In genomic region chr1:25858494-25858893, GRCh38 we compare ENCODE assay signal across 8 cellular contexts. TPM values are rescaled to one million over a fixed set of nuclear protein-coding genes. Genes with fewer than 3 reads are reported as not detected.
DNase-seq lines count a peak whose midpoint lies in the region; ATAC-seq, FAIRE-seq and TF ChIP-seq lines count a peak whose summit lies in the region.

No MANE protein-coding gene starts in this region.

- H4K91ac ChIP-seq in trophoblast cell (ENCODE audit: low read depth, low read length), result peak overlapping the region; percentile 80

- H3K23ac ChIP-seq in trophoblast cell (ENCODE audit: low read length), result no peak overlapping the region

- H3K27ac ChIP-seq in OCI-LY1 (ENCODE audit: low read depth, low read length, poor library complexity, severe bottlenecking) (peak overlapping the region; percentile 20), duodenal mucosa (ENCODE audit: low read depth, low read length) (no peak overlapping the region), trophoblast cell (ENCODE audit: low read depth, low read length) (peak overlapping the region; percentile 30)

- no peak overlapping the region for H2BK120ac ChIP-seq in trophoblast cell (ENCODE audit: insufficient read depth, low read length, poor library complexity)

- peak overlapping the region; percentile 44 for H3K18ac ChIP-seq in trophoblast cell (ENCODE audit: low read length)

- H3K4me2 ChIP-seq in OCI-LY1 (ENCODE audit: low read length), result peak overlapping the region; percentile 100
- H3K4me2 ChIP-seq in trophoblast cell (ENCODE audit: low read length), result peak overlapping the region; percentile 81

- H2AK5ac ChIP-seq in trophoblast cell (ENCODE audit: low read length), result no peak overlapping the region

- H3K27me3 ChIP-seq in OCI-LY1 (ENCODE audit: insufficient read depth, low read length), result no peaks in the 10 kb centered on the region
- no peaks in the 10 kb centered on the region for H3K27me3 ChIP-seq in duodenal mucosa (ENCODE audit: control insufficient read depth in 1 of 2, insufficient read depth in 2 of 2, low read length in 2 of 2)
- no peaks in the 10 kb centered on the region for H3K27me3 ChIP-seq in trophoblast cell (ENCODE audit: insufficient read depth, low read length)

- H3K9me2 ChIP-seq in OCI-LY1 (ENCODE audit: low read depth, low read length), result no peaks in the 10 kb centered on the region

- peak overlapping the region; percentile 12 for H3K4ac ChIP-seq in trophoblast cell (ENCODE audit: low read depth, low read length)

- H3K14ac ChIP-seq in trophoblast cell (ENCODE audit: low read length), result peak overlapping the region; percentile 38

- no peak for ATAC-seq in left colon

- intact Hi-C loops in left colon (cut with DNase I, micrococcal nuclease), result no loop called here

- H3K4me1 ChIP-seq in OCI-LY1 (ENCODE audit: insufficient read depth, low read length, severe bottlenecking), result peaks cover 13% of the 10 kb centered on the region
- peaks cover 10 to 20% of the 10 kb centered on the region in 2 donors for H3K4me1 ChIP-seq in duodenal mucosa (ENCODE audit: control insufficient read depth in 1 of 2, insufficient read depth in 2 of 2, low read length in 2 of 2)
- peaks cover 0 to 2% of the 10 kb centered on the region in 2 experiments for H3K4me1 ChIP-seq in trophoblast cell (ENCODE audit: control insufficient read depth in 1 of 2, insufficient read depth in 2 of 2, low read length in 2 of 2)

- H2BK5ac ChIP-seq in trophoblast cell (ENCODE audit: low read depth, low read length, poor library complexity), result peak overlapping the region; percentile 62

- H3K79me2 ChIP-seq in OCI-LY1 (ENCODE audit: insufficient read depth, low read length), result peaks cover 16% of the 10 kb centered on the region
- H3K79me2 ChIP-seq in trophoblast cell (ENCODE audit: control insufficient read depth, insufficient read depth, low read length, poor library complexity), result peaks cover 8% of the 10 kb centered on the region

- no peaks in the 10 kb centered on the region for H3K9me3 ChIP-seq in OCI-LY1 (ENCODE audit: low read length)
- no peaks in the 10 kb centered on the region for H3K9me3 ChIP-seq in duodenal mucosa (ENCODE audit: control insufficient read depth in 1 of 2, low read length in 2 of 2)
- peaks cover 1% of the 10 kb centered on the region for H3K9me3 ChIP-seq in trophoblast cell (ENCODE audit: insufficient read depth, low read depth, low read length)

- H4K20me1 ChIP-seq in OCI-LY1 (ENCODE audit: insufficient read depth, low read length), result no peaks in the 10 kb centered on the region

- no peaks in the 10 kb centered on the region; the same call in 1 of the 2 replicates for H3K36me3 ChIP-seq in OCI-LY1 (ENCODE audit: insufficient read depth, low read length)
- peaks cover 6 to 16% of the 10 kb centered on the region in 2 donors for H3K36me3 ChIP-seq in duodenal mucosa (ENCODE audit: control insufficient read depth in 1 of 2, insufficient read depth in 2 of 2, low read length in 2 of 2)
- peaks cover 12% of the 10 kb centered on the region in 2 experiments for H3K36me3 ChIP-seq in trophoblast cell (ENCODE audit: control insufficient read depth in 1 of 2, insufficient read depth in 2 of 2, low read length in 2 of 2)

- no peak for TF ChIP-seq POLR2A in GM12891 (IDR thresholded peaks at IDR 0.05; ENCODE audit: low read depth, low read length)

- peaks cover 11% of the 10 kb centered on the region for H3K79me1 ChIP-seq in trophoblast cell (ENCODE audit: low read length)

- H3K4me3 ChIP-seq in OCI-LY1 (ENCODE audit: low read depth, low read length, poor library complexity, severe bottlenecking), result peak overlapping the region; percentile 97
- H3K4me3 ChIP-seq in duodenal mucosa (ENCODE audit: low read depth in 1 of 2, low read length in 2 of 2), result peak overlapping the region; percentile 72 to 89
- peak overlapping the region; percentile 86 for H3K4me3 ChIP-seq in trophoblast cell (ENCODE audit: low read depth, low read length)

- DNase-seq in GM12891 (ENCODE audit: insufficient read length, low spot score), result no peak
- DNase-seq in trophoblast cell, result no peak
- no peak for DNase-seq in left colon
- no peak for DNase-seq in amniotic stem cell (lab: John Stamatoyannopoulos, UW)
- no peak for DNase-seq in NCI-H2227 treated with DMSO at 0.1 percent for 48 hours (lab: John Stamatoyannopoulos, UW)
- DNase-seq in dermis blood vessel endothelial cell, result no peak

- peak overlapping the region; percentile 93 for H3K9ac ChIP-seq in OCI-LY1 (ENCODE audit: low read length)
- peak overlapping the region; percentile 70 to 79 for H3K9ac ChIP-seq in duodenal mucosa (ENCODE audit: low read depth in 1 of 2, low read length in 2 of 2)
- H3K9ac ChIP-seq in trophoblast cell (ENCODE audit: low read length), result peak overlapping the region; percentile 86

- WGBS in trophoblast cell (ENCODE audit: extremely low coverage, insufficient coverage, insufficient read length), result no CpG with 5 or more reads among the region's 7 CpGs

- H2AFZ ChIP-seq in OCI-LY1 (ENCODE audit: low read length) (no peak overlapping the region), trophoblast cell (ENCODE audit: insufficient read depth, low read length, poor library complexity) (peak overlapping the region; percentile 76)

- H4K8ac ChIP-seq in trophoblast cell (ENCODE audit: low read depth, low read length), result peak overlapping the region; percentile 75

- no peak overlapping the region for H2BK12ac ChIP-seq in trophoblast cell (ENCODE audit: low read length)

- TF ChIP-seq CTCF in OCI-LY1 (IDR thresholded peaks at IDR 0.05; ENCODE audit: low read length), result no peak

- H3F3A ChIP-seq in OCI-LY1 (ENCODE audit: insufficient read depth, low read length), result no peaks in the 10 kb centered on the region

- H4K12ac ChIP-seq in trophoblast cell (ENCODE audit: low read depth, low read length), result peak overlapping the region; percentile 54

- peak; percentile 16 for FAIRE-seq in GM12891 (lab: Jason Lieb, UNC)

TF ChIP-seq in GM12891, 5 proteins besides CTCF, POLR2A, EP300 and RAD21:
- no peak for TF ChIP-seq SPI1 (IDR thresholded peaks at IDR 0.05; ENCODE audit: low read depth, low read length)
- TF ChIP-seq POLR2AphosphoS5 (IDR thresholded peaks at IDR 0.05; ENCODE audit: low read depth, low read length), result no peak
- TF ChIP-seq POU2F2 (IDR thresholded peaks at IDR 0.05; ENCODE audit: low read depth, low read length), result no peak
- TF ChIP-seq PAX5 (IDR thresholded peaks at IDR 0.05; ENCODE audit: insufficient read depth, low read length, severe bottlenecking), result no peak
- no peak for TF ChIP-seq TAF1 (IDR thresholded peaks at IDR 0.05; ENCODE audit: low read depth, low read length)

RNA-seq across cellular contexts. Expression of gene AUNIP, which starts 0.8 kb away (rescaled TPM):
- 4.4 TPM for polyA plus RNA-seq in GM12891 (2012; ENCODE audit: low read depth, missing spikeins)
- 9.2 and 9.4 TPM in 2 replicates for polyA plus RNA-seq in trophoblast cell (2013)
- total RNA-seq in left colon (under 1 TPM in 1 of 2 donors, not detected in 1; 0.98 TPM), dermis blood vessel endothelial cell (2.0 and 5.2 TPM in 2 replicates)

RNA-seq across cellular contexts. Expression of gene PAQR7, which starts 17.0 kb away (rescaled TPM):
- polyA plus RNA-seq in GM12891 (2012; ENCODE audit: low read depth, missing spikeins), result 7.8 TPM
- polyA plus RNA-seq in trophoblast cell (2013), result 13.5 and 14.9 TPM in 2 replicates
- total RNA-seq in left colon (1 to 10 TPM; 2.3 to 3.3 TPM), dermis blood vessel endothelial cell (7.2 and 9.0 TPM in 2 replicates)

RNA-seq across cellular contexts. Expression of gene MTFR1L, which starts 38.7 kb away (rescaled TPM):
- 31.3 TPM for polyA plus RNA-seq in GM12891 (2012; ENCODE audit: low read depth, missing spikeins)
- 31.2 and 31.6 TPM in 2 replicates for polyA plus RNA-seq in trophoblast cell (2013)
- 10 to 100 TPM; 42.1 to 59.4 TPM for total RNA-seq in left colon
- 27.4 and 34.7 TPM in 2 replicates for total RNA-seq in dermis blood vessel endothelial cell

RNA-seq across cellular contexts. Expression of gene STMN1, which starts 47.7 kb away (rescaled TPM):
- 247 TPM for polyA plus RNA-seq in GM12891 (2012; ENCODE audit: low read depth, missing spikeins)
- 444 and 486 TPM in 2 replicates for polyA plus RNA-seq in trophoblast cell (2013)
- total RNA-seq in left colon (10 to 100 TPM; 27.8 to 52.6 TPM), dermis blood vessel endothelial cell (126 and 233 TPM in 2 replicates)

RNA-seq across cellular contexts. Expression of gene SELENON, which starts 58.5 kb away (rescaled TPM):
- polyA plus RNA-seq in GM12891 (2012; ENCODE audit: low read depth, missing spikeins), result 2.9 TPM
- 54.3 and 54.5 TPM in 2 replicates for polyA plus RNA-seq in trophoblast cell (2013)
- total RNA-seq in left colon (10 to 100 TPM; 29.6 to 33.2 TPM), dermis blood vessel endothelial cell (34.7 and 100 TPM in 2 replicates)
